8 cellular contexts compared by ENCODE assay signal in genomic region chr17:56978441-56979090, GRCh38. TPM values are rescaled to one million over a fixed set of nuclear protein-coding genes. Genes with fewer than 3 reads are reported as not detected.
DNase-seq lines count a peak whose midpoint lies in the region; ATAC-seq, FAIRE-seq and TF ChIP-seq lines count a peak whose summit lies in the region.

No MANE protein-coding gene starts in this region.

- H3K27me3 Mint-ChIP-seq in astrocyte (ENCODE audit: low read depth, unreplicated experiment): peaks cover 5% of the 10 kb centered on the region

- H3K4me1 ChIP-seq in A673 (ENCODE audit: insufficient read depth, low read length, poor library complexity, severe bottlenecking): no peaks in the 10 kb centered on the region
- peaks cover 8% of the 10 kb centered on the region for H3K4me1 ChIP-seq in astrocyte (ENCODE audit: insufficient read depth, low read length)

- intact Hi-C loops in A673 (cut with micrococcal nuclease; ENCODE audit: unreplicated experiment): no loop called here

- FAIRE-seq in astrocyte (lab: Jason Lieb, UNC) (no peak), RCC 7860 (lab: Jason Lieb, UNC) (no peak)

- DNase-seq in A673 (ENCODE audit: low spot score) (no peak), KG1 (lab: John Stamatoyannopoulos, UW) (peak; percentile 53), astrocyte (ENCODE audit: low read depth) (no peak), RCC 7860 (ENCODE audit: low spot score) (no peak)
- DNase-seq in stimulated activated naive CD8-positive, alpha-beta T cell treated with anti-CD3 and anti-CD28 coated beads, Interleukin-15, Interleukin-2, amounts not matched to agents 100 U/mL and 50 U/mL, for 24 hours: no peak
- DNase-seq in effector CD8-positive, alpha-beta T cell (lab: John Stamatoyannopoulos, UW): no peak

- BruUV-seq in A673 (replicated peaks; lab: Mats Ljungman, UMichigan): TSS peak; percentile 86

- H4K20me1 ChIP-seq in astrocyte (ENCODE audit: insufficient read depth, low read length): no peaks in the 10 kb centered on the region

- H3K36me3 ChIP-seq in A673 (ENCODE audit: insufficient read depth, low read length, poor library complexity, severe bottlenecking): no peaks in the 10 kb centered on the region
- H3K36me3 ChIP-seq in astrocyte (ENCODE audit: insufficient read depth, low read length): no peaks in the 10 kb centered on the region

- H3K36me3 Mint-ChIP-seq in astrocyte (ENCODE audit: low read depth, unreplicated experiment): peaks cover 4% of the 10 kb centered on the region

- H3K27me3 ChIP-seq in A673 (replicated peaks; ENCODE audit: insufficient read depth, low read depth, low read length, poor library complexity): no peaks in the 10 kb centered on the region
- peaks cover 4% of the 10 kb centered on the region for H3K27me3 ChIP-seq in astrocyte (ENCODE audit: insufficient read depth, low read length)

- peak overlapping the region; percentile 90 for H3K4me2 ChIP-seq in astrocyte (ENCODE audit: low read length)

- H3K4me1 Mint-ChIP-seq in astrocyte (ENCODE audit: low read depth, unreplicated experiment): peaks cover 3% of the 10 kb centered on the region

- peak overlapping the region; percentile 84 for H2AFZ ChIP-seq in astrocyte (ENCODE audit: low read depth, low read length)

- H3K79me2 ChIP-seq in astrocyte (ENCODE audit: insufficient read depth, low read length): no peaks in the 10 kb centered on the region

- POLR2A ChIA-PET in A673 (lab: Charles Lee; ENCODE audit: low non-redundant PET): interaction anchor here (0.6 kb wide), 1 partner anchor 9 kb away, joined by 7 read pairs; no protein-coding TSS in a partner anchor

- H3K27ac Mint-ChIP-seq in astrocyte (ENCODE audit: unreplicated experiment): no peak overlapping the region

- ATAC-seq in GM18907 (IDR thresholded peaks at IDR 0.05; ENCODE audit: unreplicated experiment): peak; percentile 25
- ATAC-seq in stimulated activated naive CD8-positive, alpha-beta T cell treated with anti-CD3 and anti-CD28 coated beads, Interleukin-15, Interleukin-2, amounts not matched to agents 100 U/mL and 50 U/mL, for 24 hours: peak; percentile 52

- H3K27ac ChIP-seq in A673 (ENCODE audit: low read depth, low read length, poor library complexity, severe bottlenecking) (no peak overlapping the region), astrocyte (ENCODE audit: low read depth, low read length) (no peak overlapping the region)

- H3K4me3 ChIP-seq in A673 (ENCODE audit: low read depth, low read length, poor library complexity, severe bottlenecking): peak overlapping the region; percentile 51
- peak overlapping the region; percentile 68 for H3K4me3 ChIP-seq in astrocyte (ENCODE audit: insufficient read depth, low read depth, low read length)
- peak overlapping the region; percentile 35 for H3K4me3 ChIP-seq in iPS-11a (ENCODE audit: low read depth, low read length)

- CTCF ChIA-PET in A673 (lab: Charles Lee): interaction anchor here (0.7 to 1.1 kb wide), 3 partner anchors 12 to 29 kb away, joined by 5 to 9 read pairs (median 6); partner anchors contain the start of gene COIL

- no peaks in the 10 kb centered on the region for H3K9me3 ChIP-seq in A673 (ENCODE audit: low read depth, low read length, poor library complexity, severe bottlenecking)
- H3K9me3 ChIP-seq in astrocyte (ENCODE audit: insufficient read depth, low read depth, low read length): no peaks in the 10 kb centered on the region

- TF ChIP-seq CTCF in A673 (conservative IDR thresholded peaks at IDR 0.05; ENCODE audit: low read depth, low read length) (no peak), astrocyte (IDR thresholded peaks at IDR 0.05; ENCODE audit: insufficient read depth, low read depth, low read length) (no peak)

- H3K4me3 Mint-ChIP-seq in astrocyte (ENCODE audit: unreplicated experiment): peak overlapping the region; percentile 96

- H3K9me3 Mint-ChIP-seq in astrocyte (ENCODE audit: unreplicated experiment): no peaks in the 10 kb centered on the region

- H3K9ac ChIP-seq in astrocyte (ENCODE audit: low read length): peak overlapping the region; percentile 72

RNA-seq across cellular contexts. Expression of gene SCPEP1, which starts 0.6 kb away (rescaled TPM):
- 31.8 and 40.1 TPM in 2 replicates for total RNA-seq in A673 (2021)
- total RNA-seq in astrocyte: 27.1 and 29.0 TPM in 2 replicates

RNA-seq across cellular contexts. Expression of gene COIL, which starts 17.7 kb away (rescaled TPM):
- total RNA-seq in A673 (2021): 23.2 and 23.9 TPM in 2 replicates
- 18.8 and 20.6 TPM in 2 replicates for total RNA-seq in astrocyte
